In the genomic region with DNA sequence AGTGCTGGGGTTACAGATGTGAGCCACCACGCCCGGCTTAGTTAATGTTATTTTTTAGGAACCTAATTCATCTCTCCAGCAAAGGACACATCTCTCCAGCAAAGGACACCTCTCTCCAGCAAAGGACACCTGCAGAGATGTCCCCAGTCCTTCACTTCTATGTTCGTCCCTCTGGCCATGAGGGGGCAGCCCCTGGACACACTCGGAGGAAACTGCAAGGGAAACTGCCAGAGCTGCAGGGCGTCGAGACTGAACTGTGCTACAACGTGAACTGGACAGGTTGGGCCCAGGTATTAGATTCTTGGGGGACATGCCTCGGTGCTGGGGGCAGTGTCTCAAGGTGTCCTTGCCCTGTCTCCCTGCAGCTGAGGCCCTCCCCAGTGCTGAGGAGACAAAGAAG, we compare ENCODE assay signal across 10 cellular contexts. TPM values are rescaled to one million over a fixed set of nuclear protein-coding genes. Genes with fewer than 3 reads are reported as not detected.
DNase-seq lines count a peak whose midpoint lies in the region; ATAC-seq and TF ChIP-seq lines count a peak whose summit lies in the region.
"Had no signal": no experiment of that assay in that cellular context is flagged by ENCODE, and none has a peak within 500 bp of the region (broad histone marks: within the 10 kb centered on the region; RNA-seq: fewer than 3 reads in every experiment).

No MANE protein-coding gene starts in this region.

- H3K36me3 ChIP-seq in OCI-LY7 (ENCODE audit: insufficient read depth, low read length) (peaks cover 65% of the 10 kb centered on the region), sigmoid colon (peaks cover 0 to 51% (median 16%) of the 10 kb centered on the region in 4 donors)
- H3K36me3 ChIP-seq: ovary had no signal

- BruUV-seq in OCI-LY7 (replicated peaks; lab: Mats Ljungman, UMichigan) = no TSS peak

- no peaks in the 10 kb centered on the region for H4K20me1 ChIP-seq in OCI-LY7 (ENCODE audit: insufficient read depth, low read length)

- TF ChIP-seq CTCF in AG10803 (conservative IDR thresholded peaks at IDR 0.05; ENCODE audit: low read length) (peak; percentile 33), OCI-LY7 (conservative IDR thresholded peaks at IDR 0.05; ENCODE audit: low read length) (peak; percentile 55), sigmoid colon (IDR thresholded peaks at IDR 0.05) (no peak)

- no peaks in the 10 kb centered on the region for H3K9me2 ChIP-seq in OCI-LY7 (ENCODE audit: insufficient read depth, low read length)

- no peak overlapping the region for H3K4me3 ChIP-seq in AG10803 (ENCODE audit: low read length)
- H3K4me3 ChIP-seq in OCI-LY7 (ENCODE audit: low read depth, low read length, poor library complexity, severe bottlenecking) = no peak overlapping the region
- no peak overlapping the region for H3K4me3 ChIP-seq in sigmoid colon
- H3K4me3 ChIP-seq: gastroesophageal sphincter, ovary had no signal

- peaks cover 10% of the 10 kb centered on the region for H3K4me1 ChIP-seq in OCI-LY7 (ENCODE audit: insufficient read depth, low read length, poor library complexity, severe bottlenecking)
- peaks cover 0 to 11% (median 7%) of the 10 kb centered on the region in 4 donors for H3K4me1 ChIP-seq in sigmoid colon

- no peak overlapping the region for H2AFZ ChIP-seq in OCI-LY7 (ENCODE audit: low read length)

- H3K79me2 ChIP-seq in OCI-LY7 (ENCODE audit: insufficient read depth, low read depth, low read length) = peaks cover 43% of the 10 kb centered on the region

- 48 to 84% methylated on average over 8 of the region's 8 CpGs for WGBS in sigmoid colon, 2 donors

- TF ChIP-seq EP300 in sigmoid colon (IDR thresholded peaks at IDR 0.05) = no peak

- H3K27ac ChIP-seq in OCI-LY7 (ENCODE audit: low read depth, low read length, poor library complexity, severe bottlenecking) (no peak overlapping the region), sigmoid colon (no peak overlapping the region)
- H3K27ac ChIP-seq: gastroesophageal sphincter, ovary had no signal

- ATAC-seq in GM18868 (IDR thresholded peaks at IDR 0.05; ENCODE audit: unreplicated experiment) = no peak
- ATAC-seq: gastroesophageal sphincter had no signal

- intact Hi-C loops in OCI-LY7 (cut with micrococcal nuclease; ENCODE audit: unreplicated experiment) = no loop called here
- intact Hi-C loops in sigmoid colon (cut with DNase I) = no loop called here

- CTCF ChIA-PET in OCI-LY7 (lab: Charles Lee; ENCODE audit: unreplicated experiment) = no interaction called here

- H3K4me2 ChIP-seq in OCI-LY7 (ENCODE audit: low read length) = no peak overlapping the region

- no peaks in the 10 kb centered on the region for H3K9me3 ChIP-seq in OCI-LY7 (ENCODE audit: low read length)
- no peaks in the 10 kb centered on the region for H3K9me3 ChIP-seq in sigmoid colon
- H3K9me3 ChIP-seq: gastroesophageal sphincter, ovary had no signal

- POLR2A ChIA-PET in OCI-LY7 (lab: Charles Lee) = no interaction called here

- no peak for TF ChIP-seq POLR2A in sigmoid colon (IDR thresholded peaks at IDR 0.05)

- H3K27me3 ChIP-seq in sigmoid colon = no peaks in the 10 kb centered on the region
- H3K27me3 ChIP-seq: gastroesophageal sphincter, ovary had no signal

- DNase-seq in AG10803 (ENCODE audit: low read depth) (no peak), OCI-LY7 (ENCODE audit: low spot score) (peak; percentile 18), iris pigment epithelial cell (ENCODE audit: low read depth) (peak; percentile 39), A172 (ENCODE audit: low spot score) (no peak), sigmoid colon (no peak)
- DNase-seq: activated effector memory CD4-positive, alpha-beta T cell treated with anti-CD3 and anti-CD28 coated beads, Interleukin-2, amount 50 U/mL, for 16 hours; NCI-H1417; ovary had no signal

RNA-seq across cellular contexts. Expression of a gene that starts 4.7 kb away (rescaled TPM):
- 114 and 122 TPM in 2 replicates for total RNA-seq in OCI-LY7 (2014; rRNA removed; shearing (Covaris generic))
- total RNA-seq in OCI-LY7 (2022) = 170 and 180 TPM in 2 replicates
- total RNA-seq in A172 (2014; rRNA removed; shearing (Covaris generic)) = 28.0 and 29.3 TPM in 2 replicates
- total RNA-seq in sigmoid colon = 10 to 100 TPM in 1 of 4 donors, 1 to 10 TPM in 3; 4.6 to 10.2 (median 6.9) TPM
- 10 to 100 TPM in 1 of 3 donors, 1 to 10 TPM in 2; 1.4 to 22.2 (median 1.8) TPM for polyA plus RNA-seq in sigmoid colon

RNA-seq across cellular contexts. Expression of a gene that starts 5.9 kb away (rescaled TPM):
- total RNA-seq in OCI-LY7 (2014; rRNA removed; shearing (Covaris generic)) = 36.2 and 50.3 TPM in 2 replicates
- 97.6 and 122 TPM in 2 replicates for total RNA-seq in OCI-LY7 (2022)
- total RNA-seq in A172 (2014; rRNA removed; shearing (Covaris generic)) = 3.2 and 7.7 TPM in 2 replicates
- 10 to 100 TPM; 14.6 to 19.9 (median 16.7) TPM for total RNA-seq in sigmoid colon
- polyA plus RNA-seq in sigmoid colon = 10 to 100 TPM in 2 of 3 donors, 1 to 10 TPM in 1; 3.7 to 34.2 (median 13.2) TPM

RNA-seq across cellular contexts. Expression of a gene that starts 34.7 kb away (rescaled TPM):
- total RNA-seq in OCI-LY7 (2014; rRNA removed; shearing (Covaris generic)) = 30.6 and 32.2 TPM in 2 replicates
- 43.3 and 46.7 TPM in 2 replicates for total RNA-seq in OCI-LY7 (2022)
- 12.1 and 17.4 TPM in 2 replicates for total RNA-seq in A172 (2014; rRNA removed; shearing (Covaris generic))
- total RNA-seq in sigmoid colon = 10 to 100 TPM; 27.1 to 46.6 (median 30.8) TPM
- polyA plus RNA-seq in sigmoid colon = 10 to 100 TPM; 20.8 to 44.8 (median 24.6) TPM

RNA-seq across cellular contexts. Expression of a gene that starts 41.4 kb away (rescaled TPM):
- total RNA-seq in OCI-LY7 (2014; rRNA removed; shearing (Covaris generic)) = 3.9 and 4.5 TPM in 2 replicates
- 23.8 and 27.8 TPM in 2 replicates for total RNA-seq in OCI-LY7 (2022)
- total RNA-seq in A172 (2014; rRNA removed; shearing (Covaris generic)) = 0.60 and 3.2 TPM in 2 replicates
- total RNA-seq in sigmoid colon = 1 to 10 TPM; 1.8 to 5.0 (median 4.2) TPM
- polyA plus RNA-seq in sigmoid colon = 1 to 10 TPM; 3.6 to 8.5 (median 4.9) TPM

RNA-seq across cellular contexts. Expression of a gene that starts 43.4 kb away (rescaled TPM):
- total RNA-seq in OCI-LY7 (2014; rRNA removed; shearing (Covaris generic)) = 248 and 283 TPM in 2 replicates
- total RNA-seq in OCI-LY7 (2022) (310 and 323 TPM in 2 replicates), sigmoid colon (1 to 10 TPM in 2 of 4 donors, not detected in 2; 1.4 to 3.3 TPM)
- 110 and 114 TPM in 2 replicates for total RNA-seq in A172 (2014; rRNA removed; shearing (Covaris generic))
- 10 to 100 TPM in 2 of 3 donors, 1 to 10 TPM in 1; 1.8 to 45.6 (median 12.7) TPM for polyA plus RNA-seq in sigmoid colon

Comparison
In these comparisons a context has a peak if more than half of its experiments do, and no peak if none do; other contexts are left out.
1. DNase-seq: peak in OCI-LY7 (single experiment) and iris pigment epithelial cell (single experiment); none in AG10803 (single experiment), A172 (single experiment) and sigmoid colon (single experiment).
2. CTCF ChIP-seq: peak in AG10803 (single experiment) and OCI-LY7 (single experiment); none in sigmoid colon (0 of 4).